ENCODE assay signal across 13 cellular contexts in genomic region chr1:203076031-203076511, GRCh38. TPM values are rescaled to one million over a fixed set of nuclear protein-coding genes. Genes with fewer than 3 reads are reported as not detected.
DNase-seq lines count a peak whose midpoint lies in the region; ATAC-seq and TF ChIP-seq lines count a peak whose summit lies in the region.
"Had no signal": no experiment of that assay in that cellular context is flagged by ENCODE, and none has a peak within 500 bp of the region (broad histone marks: within the 10 kb centered on the region; RNA-seq: fewer than 3 reads in every experiment).

No MANE protein-coding gene starts in this region.

- H3K4me1 Mint-ChIP-seq in stimulated activated memory B cell treated with anti-CD40 and anti-IgM and Interleukin-4, amounts not matched to agents 10 μg/mL and 1 μg/mL and 100 μg/mL, for 72 hours, result peaks cover 12% of the 10 kb centered on the region

- peak; percentile 36 for ATAC-seq in body of pancreas
- peak; percentile 29 for ATAC-seq in stimulated activated memory B cell treated with anti-CD40 and anti-IgM and Interleukin-4, amounts not matched to agents 10 μg/mL and 1 μg/mL and 100 μg/mL, for 72 hours
- ATAC-seq in GM21737 (IDR thresholded peaks at IDR 0.05; ENCODE audit: unreplicated experiment), result no peak

- intact Hi-C loops in body of pancreas (cut with DNase I), result no loop called here

- H3K27ac ChIP-seq in body of pancreas, result no peak overlapping the region
- H3K27ac ChIP-seq: 22Rv1 had no signal

- no peaks in the 10 kb centered on the region for H3K9me3 Mint-ChIP-seq in stimulated activated memory B cell treated with anti-CD40 and anti-IgM and Interleukin-4, amounts not matched to agents 10 μg/mL and 1 μg/mL and 100 μg/mL, for 72 hours

- no peaks in the 10 kb centered on the region for H3K9me3 ChIP-seq in body of pancreas

- H3K27ac Mint-ChIP-seq in stimulated activated memory B cell treated with anti-CD40 and anti-IgM and Interleukin-4, amounts not matched to agents 10 μg/mL and 1 μg/mL and 100 μg/mL, for 72 hours, result no peak overlapping the region

- H3K36me3 ChIP-seq in body of pancreas (replicated peaks in 1 of 2; ENCODE audit: insufficient read depth in 1 of 2, low read depth in 2 of 2) (no peaks in the 10 kb centered on the region), kidney epithelial cell (ENCODE audit: control insufficient read depth, insufficient read depth, low read length) (no peaks in the 10 kb centered on the region)

- H3K4me1 ChIP-seq in body of pancreas, result peaks cover 12% of the 10 kb centered on the region

- H3K27me3 Mint-ChIP-seq in stimulated activated memory B cell treated with anti-CD40 and anti-IgM and Interleukin-4, amounts not matched to agents 10 μg/mL and 1 μg/mL and 100 μg/mL, for 72 hours, result peaks cover 80% of the 10 kb centered on the region

- TF ChIP-seq CTCF in body of pancreas (IDR thresholded peaks at IDR 0.05) (no peak), kidney epithelial cell (IDR thresholded peaks at IDR 0.05; ENCODE audit: insufficient read depth, low read length, poor library complexity, severe bottlenecking) (no peak)

- H3K4me3 Mint-ChIP-seq in stimulated activated memory B cell treated with anti-CD40 and anti-IgM and Interleukin-4, amounts not matched to agents 10 μg/mL and 1 μg/mL and 100 μg/mL, for 72 hours, result peak overlapping the region; percentile 50

- H3K4me3 ChIP-seq in body of pancreas, result no peak overlapping the region
- peak overlapping the region; percentile 11 for H3K4me3 ChIP-seq in kidney epithelial cell (ENCODE audit: low read depth, low read length)
- H3K4me3 ChIP-seq: lung had no signal

- no peak for TF ChIP-seq POLR2A in body of pancreas (IDR thresholded peaks at IDR 0.05)

- H3K27me3 ChIP-seq in body of pancreas, result peaks cover 0 to 17% of the 10 kb centered on the region in 2 donors
- H3K27me3 ChIP-seq in kidney epithelial cell (ENCODE audit: control insufficient read depth, insufficient read depth, low read length), result peaks cover 22% of the 10 kb centered on the region

- no peaks in the 10 kb centered on the region for H3K36me3 Mint-ChIP-seq in stimulated activated memory B cell treated with anti-CD40 and anti-IgM and Interleukin-4, amounts not matched to agents 10 μg/mL and 1 μg/mL and 100 μg/mL, for 72 hours

- DNase-seq in DMS153 treated with DMSO at 0.1 percent for 48 hours (lab: John Stamatoyannopoulos, UW; ENCODE audit: unreplicated experiment) (peak; percentile 24), DMS153 (lab: John Stamatoyannopoulos, UW) (no peak), body of pancreas (peak in 1 of 4 donors; percentile 18), kidney epithelial cell (ENCODE audit: low read depth) (no peak), hepatic stellate cell (ENCODE audit: low spot score) (no peak), NCI-H345 (lab: John Stamatoyannopoulos, UW) (no peak)
- DNase-seq: central memory CD4-positive, alpha-beta T cell; NCI-H1417 had no signal

- WGBS in body of pancreas, 2 donors, result 20 to 30% methylated on average over 27 to 30 of the region's 30 CpGs

RNA-seq across cellular contexts. Expression of gene MYOG, which starts 9.7 kb away (rescaled TPM):
- total RNA-seq in body of pancreas (not detected), kidney epithelial cell (not detected in 2 replicates)
- total RNA-seq: lung; T-helper 1 cell treated with Interleukin-12 subunit alpha and Interleukin-12 subunit beta and Interleukin-4 antibody, amounts not matched to agents 30 ng/mL and 1 ng/mL, for 36 hours had no signal

RNA-seq across cellular contexts. Expression of gene PPFIA4, which starts 49.8 kb away (rescaled TPM):
- total RNA-seq in body of pancreas (not detected), kidney epithelial cell (0.13 and 0.62 TPM in 2 replicates)

RNA-seq across cellular contexts. Expression of gene ADORA1, which starts 51.5 kb away (rescaled TPM):
- total RNA-seq in body of pancreas, result 10 to 100 TPM; 16.1 to 21.1 TPM
- 5.6 and 7.0 TPM in 2 replicates for total RNA-seq in kidney epithelial cell
- total RNA-seq: T-helper 1 cell treated with Interleukin-12 subunit alpha and Interleukin-12 subunit beta and Interleukin-4 antibody, amounts not matched to agents 30 ng/mL and 1 ng/mL, for 36 hours had no signal
